11 cellular contexts compared by ENCODE assay signal in the genomic region with DNA sequence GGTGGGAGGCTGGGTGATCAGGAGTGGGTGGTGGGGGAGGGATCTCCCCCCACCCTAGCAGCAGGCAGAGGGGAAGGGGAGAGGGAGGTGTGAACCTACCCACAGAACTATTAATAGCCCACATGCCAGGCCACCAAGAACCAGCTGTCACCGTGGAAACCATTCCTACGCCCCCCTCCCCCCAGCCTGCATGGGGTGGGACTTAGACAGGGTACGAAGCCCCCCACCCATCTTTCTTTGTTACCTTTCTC. TPM values are rescaled to one million over a fixed set of nuclear protein-coding genes. Genes with fewer than 3 reads are reported as not detected.
A peak's percentile ranks its signal among the peaks of the same experiment; 100 is the strongest.
DNase-seq lines count a peak whose midpoint lies in the region; ATAC-seq, FAIRE-seq and TF ChIP-seq lines count a peak whose summit lies in the region.
"Had no signal": no experiment of that assay in that cellular context is flagged by ENCODE, and none has a peak within 500 bp of the region (broad histone marks: within the 10 kb centered on the region; RNA-seq: fewer than 3 reads in every experiment).

No MANE protein-coding gene starts in this region.

- H3K27me3 ChIP-seq in HL-60 (ENCODE audit: insufficient read depth, poor library complexity, severe bottlenecking): no peaks in the 10 kb centered on the region
- H3K27me3 ChIP-seq in left lung: no peaks in the 10 kb centered on the region
- no peaks in the 10 kb centered on the region for H3K27me3 ChIP-seq in spleen (replicated peaks in 1 of 7)

- H3K4me1 ChIP-seq in left lung: peaks cover 60 to 94% of the 10 kb centered on the region in 2 donors
- peaks cover 55 to 100% (median 87%) of the 10 kb centered on the region in 6 donors for H3K4me1 ChIP-seq in spleen

- H3K4me3 ChIP-seq in HL-60 (replicated peaks; ENCODE audit: insufficient read depth, low read length): no peak overlapping the region
- H3K4me3 ChIP-seq in left lung: no peak overlapping the region
- H3K4me3 ChIP-seq in spleen: peak overlapping the region in 1 of 8 donors; percentile 60

- no peaks in the 10 kb centered on the region for H3K36me3 ChIP-seq in left lung
- peaks cover 0 to 11% (median 0%) of the 10 kb centered on the region in 6 donors for H3K36me3 ChIP-seq in spleen

- peak overlapping the region; percentile 58 for H3K4me3 Mint-ChIP-seq in T-helper 17 cell

- no peaks in the 10 kb centered on the region for H3K36me3 Mint-ChIP-seq in T-helper 17 cell (ENCODE audit: low read depth)

- H3K4me1 Mint-ChIP-seq in T-helper 17 cell: peaks cover 48% of the 10 kb centered on the region

- H3K27ac ChIP-seq in HL-60 (replicated peaks) (peak overlapping the region; percentile 88), left lung (peak overlapping the region; percentile 75 to 83), spleen (peak overlapping the region; percentile 3 to 86 (median 74))

- H3K27me3 Mint-ChIP-seq in T-helper 17 cell: no peaks in the 10 kb centered on the region

- TF ChIP-seq CTCF in HL-60 (IDR thresholded peaks at IDR 0.05; ENCODE audit: insufficient read depth, low read length) (no peak), left lung (IDR thresholded peaks at IDR 0.05) (no peak), spleen (IDR thresholded peaks at IDR 0.05 in 8 of 11, conservative IDR thresholded peaks at IDR 0.05 in 3 of 11) (no peak)

- H3K9me3 ChIP-seq in T-helper 17 cell (ENCODE audit: control insufficient read depth, low read length, poor library complexity, severe bottlenecking) (no peaks in the 10 kb centered on the region), left lung (no peaks in the 10 kb centered on the region), spleen (no peaks in the 10 kb centered on the region)

- intact Hi-C loops in left lung (cut with DNase I) (no loop called here), spleen (cut with DNase I; ENCODE audit: low total_unique reads) (no loop called here)

- WGBS in spleen, 5 donors: 26 to 45% (median 33%) methylated on average over 3 of the region's 3 CpGs

- no peak for FAIRE-seq in HTR-8/SVneo (lab: Jason Lieb, UNC)

- TF ChIP-seq POLR2A in spleen (IDR thresholded peaks at IDR 0.05): no peak

- peak overlapping the region; percentile 95 for H3K27ac Mint-ChIP-seq in T-helper 17 cell

- DNase-seq in HL-60 (ENCODE audit: low read depth in 1 of 2, low spot score in 1 of 2) (no peak), T-helper 17 cell (no peak), left lung (no peak), spleen (no peak), HTR-8/SVneo (ENCODE audit: insufficient read length, low spot score) (no peak)
- DNase-seq in stimulated activated CD4-positive, alpha-beta T cell treated with anti-CD3 and anti-CD28 coated beads, Interleukin-12 subunit alpha, Interleukin-12 subunit beta, amount 100 ng/mL, for 4 hours: no peak
- DNase-seq: foreskin fibroblast had no signal

- ATAC-seq in T-helper 17 cell (no peak), left lung (no peak), HG02642 (IDR thresholded peaks at IDR 0.05; ENCODE audit: poor library complexity, unreplicated experiment) (no peak), GM19467 (IDR thresholded peaks at IDR 0.05; ENCODE audit: unreplicated experiment) (no peak)

RNA-seq across cellular contexts. Expression of a gene that starts 7.8 kb away (rescaled TPM):
- total RNA-seq in T-helper 17 cell: 10 to 100 TPM; 29.8 to 32.2 TPM
- total RNA-seq in left lung: 10 to 100 TPM; 37.9 to 45.2 TPM
- total RNA-seq in spleen: 10 to 100 TPM; 14.6 to 36.1 (median 19.7) TPM
- 10 to 100 TPM in 1 of 3 donors, 1 to 10 TPM in 2; 3.9 to 12.9 (median 4.7) TPM for polyA plus RNA-seq in spleen

RNA-seq across cellular contexts. Expression of a gene that starts 16.4 kb away (rescaled TPM):
- 10 to 100 TPM; 73.7 to 77.5 TPM for total RNA-seq in T-helper 17 cell
- total RNA-seq in left lung: 10 to 100 TPM; 72.0 to 75.2 TPM
- 100 to 1,000 TPM in 1 of 7 donors, 10 to 100 TPM in 6; 71.7 to 102 (median 79.1) TPM for total RNA-seq in spleen
- 10 to 100 TPM; 29.2 to 54.4 (median 42.7) TPM for polyA plus RNA-seq in spleen

RNA-seq across cellular contexts. Expression of a gene that starts 29.8 kb away (rescaled TPM):
- 100 to 1,000 TPM; 102 to 145 TPM for total RNA-seq in T-helper 17 cell
- total RNA-seq in left lung: 10 to 100 TPM in 1 of 2 donors, 1 to 10 TPM in 1; 6.5 to 11.4 TPM
- 10 to 100 TPM in 4 of 7 donors, 1 to 10 TPM in 3; 5.5 to 15.8 (median 10.2) TPM for total RNA-seq in spleen
- polyA plus RNA-seq in spleen: 1 to 10 TPM; 3.3 to 6.4 (median 5.2) TPM

RNA-seq across cellular contexts. Expression of a gene that starts 51.2 kb away (rescaled TPM):
- total RNA-seq in T-helper 17 cell (100 to 1,000 TPM; 101 to 106 TPM), left lung (100 to 1,000 TPM in 1 of 2 donors, 10 to 100 TPM in 1; 84.1 to 112 TPM), spleen (100 to 1,000 TPM; 101 to 154 (median 127) TPM)
- polyA plus RNA-seq in spleen: 10 to 100 TPM; 52.6 to 85.0 (median 73.3) TPM

RNA-seq across cellular contexts. Expression of a gene that starts 55.3 kb away (rescaled TPM):
- not detected for total RNA-seq in T-helper 17 cell
- 1 to 10 TPM in 1 of 2 donors, under 1 TPM in 1; 0.61 to 1.7 TPM for total RNA-seq in left lung
- total RNA-seq in spleen: 1 to 10 TPM in 2 of 7 donors, under 1 TPM in 1, not detected in 4; 0.54 to 1.8 (median 1.6) TPM
- polyA plus RNA-seq in spleen: 1 to 10 TPM in 2 of 3 donors, under 1 TPM in 1; 0.24 to 1.4 (median 1.2) TPM
- total RNA-seq: neural crest cell; T-helper 1 cell treated with Interleukin-12 subunit alpha and Interleukin-12 subunit beta and Interleukin-4 antibody, amounts not matched to agents 30 ng/mL and 1 ng/mL, for 36 hours had no signal

Comparison
In these comparisons a context has a peak if more than half of its experiments do, and no peak if none do; other contexts are left out.
1. RNA of a gene that starts 29.8 kb away (total RNA-seq): 102 to 145 TPM in T-helper 17 cell; 6.5 to 11.4 TPM in left lung and 5.5 to 15.8 TPM in spleen; every median in the first group is over 4 times any median in the second.
2. Peak in every context shown above with its lines, with median percentiles within 50 percentile points of each other: H3K27ac ChIP-seq.